Comparison of ENCODE assay signal across 1 cellular context in genomic region chr18:14151564-14152113, GRCh38. TPM values are rescaled to one million over a fixed set of nuclear protein-coding genes. Genes with fewer than 3 reads are reported as not detected.
"Had no signal": no experiment of that assay in that cellular context is flagged by ENCODE, and none has a peak within 500 bp of the region (broad histone marks: within the 10 kb centered on the region; RNA-seq: fewer than 3 reads in every experiment).

No MANE protein-coding gene starts in this region.

RNA-seq across cellular contexts. Expression of gene ZNF519, which starts 19.4 kb away (rescaled TPM):
- total RNA-seq: ascending aorta had no signal
